Comparison of ENCODE assay signal across 1 cellular context in genomic region chrX:135535077-135535630, GRCh38.
TF ChIP-seq lines count a peak whose summit lies in the region.

No MANE protein-coding gene starts in this region.

TF ChIP-seq in K562, 482 proteins besides CTCF, POLR2A, EP300 and RAD21:
- TF ChIP-seq FOXK2 (conservative IDR thresholded peaks at IDR 0.05 in 1 of 2, IDR thresholded peaks at IDR 0.05 in 1 of 2; ENCODE audit: low read depth in 2 of 2) (no peak), ZNF408 (CRISPR knock-in tag; IDR thresholded peaks at IDR 0.05; ENCODE audit: low read depth) (no peak), DMBX1 (CRISPR knock-in tag; IDR thresholded peaks at IDR 0.05; ENCODE audit: borderline replicate concordance) (no peak), GABPB1 (CRISPR knock-in tag; IDR thresholded peaks at IDR 0.05) (no peak), MBD1 (CRISPR knock-in tag; IDR thresholded peaks at IDR 0.05) (no peak), CUX1 (CRISPR knock-in tag; IDR thresholded peaks at IDR 0.05) (no peak), ZNF639 (CRISPR knock-in tag; conservative IDR thresholded peaks at IDR 0.05 in 1 of 2, IDR thresholded peaks at IDR 0.05 in 1 of 2) (no peak), NR4A1 (CRISPR knock-in tag; IDR thresholded peaks at IDR 0.05) (no peak), NR4A1 (tag; IDR thresholded peaks at IDR 0.05) (no peak), BCOR (IDR thresholded peaks at IDR 0.05) (no peak), TARDBP (IDR thresholded peaks at IDR 0.05) (no peak), ELK3 (CRISPR knock-in tag; IDR thresholded peaks at IDR 0.05) (no peak), SP2 (IDR thresholded peaks at IDR 0.05; ENCODE audit: extremely low read depth, low read depth, low read length, poor library complexity, severe bottlenecking) (no peak), ELF4 (CRISPR knock-in tag; IDR thresholded peaks at IDR 0.05) (no peak), ZNF184 (CRISPR knock-in tag; IDR thresholded peaks at IDR 0.05) (no peak)
